Comparison of ENCODE assay signal across 17 cellular contexts in genomic region chr2:112710956-112711355, GRCh38. TPM values are rescaled to one million over a fixed set of nuclear protein-coding genes. Genes with fewer than 3 reads are reported as not detected.
"Had no signal": no experiment of that assay in that cellular context is flagged by ENCODE, and none has a peak within 500 bp of the region (broad histone marks: within the 10 kb centered on the region; RNA-seq: fewer than 3 reads in every experiment).

No MANE protein-coding gene starts in this region.

- H3K36me3 ChIP-seq: gastrocnemius medialis, lower lobe of right lung, ovary, right lobe of liver had no signal

- H3K36me3 Mint-ChIP-seq: mesothelial cell of epicardium had no signal

- H3K9me3 Mint-ChIP-seq: activated T-helper 2 cell treated with anti-CD3 and anti-CD28 coated beads, Interferon-gamma antibody, Interleukin-2, Interleukin-4, amounts not matched to agents 10 μg/mL and 5 μg/mL and 100 μg/mL, durations not matched to agents 14 hours and 24 hours and 36 hours; mesothelial cell of epicardium; nephron progenitor cell had no signal

- H3K27ac Mint-ChIP-seq: activated T-helper 2 cell treated with anti-CD3 and anti-CD28 coated beads, Interferon-gamma antibody, Interleukin-2, Interleukin-4, amounts not matched to agents 10 μg/mL and 5 μg/mL and 100 μg/mL, durations not matched to agents 14 hours and 24 hours and 36 hours; mesothelial cell of epicardium; nephron progenitor cell had no signal

- ATAC-seq: body of pancreas, esophagus mucosa, gastrocnemius medialis, lower lobe of right lung, psoas muscle, right lobe of liver had no signal

- H3K4me3 ChIP-seq: body of pancreas, gastrocnemius medialis, lower lobe of right lung, ovary, psoas muscle, right lobe of liver, smooth muscle cell had no signal

- H3K9me3 ChIP-seq: body of pancreas, gastrocnemius medialis, lower lobe of right lung, ovary, psoas muscle, right lobe of liver had no signal

- H3K27ac ChIP-seq: body of pancreas, gastrocnemius medialis, lower lobe of right lung, ovary, psoas muscle, right lobe of liver had no signal

- H3K4me3 Mint-ChIP-seq: mesothelial cell of epicardium, nephron progenitor cell had no signal

- DNase-seq: activated naive CD4-positive, alpha-beta T cell treated with Interleukin-2 at 50 U/mL for 16 hours; body of pancreas; gastrocnemius medialis; lower lobe of right lung; nephron progenitor cell; ovary; psoas muscle; stimulated activated CD4-positive, alpha-beta T cell treated with anti-CD3 and anti-CD28 coated beads, Interleukin-4, amount 100 ng/mL, for 1 hour; stimulated activated naive CD4-positive, alpha-beta T cell had no signal

- H3K27me3 ChIP-seq: body of pancreas, gastrocnemius medialis, ovary, right lobe of liver had no signal

- H3K4me1 ChIP-seq: body of pancreas, gastrocnemius medialis, psoas muscle, right lobe of liver had no signal

RNA-seq across cellular contexts. Expression of gene NT5DC4, which starts 9.9 kb away (rescaled TPM):
- total RNA-seq: activated CD8-positive, alpha-beta memory T cell treated with anti-CD3 and anti-CD28 coated beads for 36 hours; activated T-helper 2 cell treated with anti-CD3 and anti-CD28 coated beads, Interferon-gamma antibody, Interleukin-2, Interleukin-4, amounts not matched to agents 10 μg/mL and 5 μg/mL and 100 μg/mL, durations not matched to agents 14 hours and 24 hours and 36 hours; body of pancreas; cardiac septum; esophagus mucosa; gastrocnemius medialis; mesothelial cell of epicardium; ovary; psoas muscle; right lobe of liver; smooth muscle cell; ureter had no signal
